37 cellular contexts compared by ENCODE assay signal in genomic region chr10:109706157-109706556, GRCh38.
"Had no signal": no experiment of that assay in that cellular context is flagged by ENCODE, and none has a peak within 500 bp of the region (broad histone marks: within the 10 kb centered on the region; RNA-seq: fewer than 3 reads in every experiment).

No MANE protein-coding gene starts in this region.

- H3K36me3 ChIP-seq: adrenal gland, ascending aorta, brain microvascular endothelial cell, breast epithelium, cardiac muscle cell had no signal

- H3K9me3 ChIP-seq: adrenal gland, ascending aorta had no signal

- H3K27me3 Mint-ChIP-seq: activated naive CD4-positive, alpha-beta T cell treated with anti-CD3 and anti-CD28 coated beads, Interleukin-2, amount 10 ng/mL, durations not matched to agents 7 days and 5 days; activated naive CD4-positive, alpha-beta T cell treated with anti-CD3 and anti-CD28 coated beads, Interleukin-2, amount 50 U/mL, for 24 hours; activated naive CD8-positive, alpha-beta T cell; activated naive CD8-positive, alpha-beta T cell treated with anti-CD3 and anti-CD28 coated beads for 36 hours; activated naive CD8-positive, alpha-beta T cell treated with anti-CD3 and anti-CD28 coated beads, Interleukin-2, amount 10 ng/mL, durations not matched to agents 7 days and 5 days; activated naive CD8-positive, alpha-beta T cell treated with anti-CD3 and anti-CD28 coated beads, Interleukin-2, amount 50 U/mL, for 24 hours had no signal

- H3K27me3 ChIP-seq: adrenal gland, ascending aorta, body of pancreas, brain microvascular endothelial cell, breast epithelium, cardiac muscle cell had no signal

- H3K27ac ChIP-seq: adrenal gland, ascending aorta, body of pancreas, brain microvascular endothelial cell, breast epithelium, cardiac muscle cell had no signal

- H3K4me1 Mint-ChIP-seq: activated naive CD4-positive, alpha-beta T cell treated with anti-CD3 and anti-CD28 coated beads, Interleukin-2, amount 10 ng/mL, durations not matched to agents 7 days and 5 days; activated naive CD4-positive, alpha-beta T cell treated with anti-CD3 and anti-CD28 coated beads, Interleukin-2, amount 50 U/mL, for 24 hours; activated naive CD8-positive, alpha-beta T cell treated with anti-CD3 and anti-CD28 coated beads for 36 hours; activated naive CD8-positive, alpha-beta T cell treated with anti-CD3 and anti-CD28 coated beads, Interleukin-2, amount 10 ng/mL, durations not matched to agents 7 days and 5 days; activated naive CD8-positive, alpha-beta T cell treated with anti-CD3 and anti-CD28 coated beads, Interleukin-2, amount 50 U/mL, for 24 hours; activated T-helper 17 cell treated with anti-CD3 and anti-CD28 coated beads, Interleukin-2, amount 50 U/mL, for 72 hours; brain; central memory CD8-positive, alpha-beta T cell had no signal

- DNase-seq: activated effector memory CD4-positive, alpha-beta T cell treated with anti-CD3 and anti-CD28 coated beads, Interleukin-2, amount 50 U/mL, for 16 hours; activated effector memory CD4-positive, alpha-beta T cell treated with Interleukin-2 at 50 U/mL for 16 hours; activated gamma-delta T cell; activated gamma-delta T cell treated with Interleukin-2 at 50 U/mL for 16 hours; activated naive CD4-positive, alpha-beta T cell; activated naive CD4-positive, alpha-beta T cell treated with anti-CD3 and anti-CD28 coated beads for 36 hours; activated naive CD4-positive, alpha-beta T cell treated with anti-CD3 and anti-CD28 coated beads, Interleukin-2, amount 10 ng/mL, durations not matched to agents 7 days and 5 days; activated naive CD4-positive, alpha-beta T cell treated with anti-CD3 and anti-CD28 coated beads, Interleukin-2, amount 50 U/mL, for 16 hours; activated naive CD4-positive, alpha-beta T cell treated with Interleukin-2 at 50 U/mL for 16 hours; activated naive CD8-positive, alpha-beta T cell treated with anti-CD3 and anti-CD28 coated beads for 36 hours; activated naive CD8-positive, alpha-beta T cell treated with anti-CD3 and anti-CD28 coated beads, Interleukin-2, amount 10 ng/mL, durations not matched to agents 7 days and 5 days; activated naive CD8-positive, alpha-beta T cell treated with anti-CD3 and anti-CD28 coated beads, Interleukin-2, amount 50 U/mL, for 24 hours; activated T-cell treated with anti-CD3 and anti-CD28 coated beads, Interleukin-2, amount 50 U/mL, for 1 hour; activated T-cell treated with anti-CD3 and anti-CD28 coated beads, Interleukin-2, amount 50 U/mL, for 24 hours; activated T-cell treated with anti-CD3 and anti-CD28 coated beads, Interleukin-2, amount 50 U/mL, for 4 hours; activated T-cell treated with anti-CD3 and anti-CD28 coated beads, Interleukin-2, amount 50 U/mL, for 48 hours; activated T-cell treated with anti-CD3 and anti-CD28 coated beads, Interleukin-2, amount 50 U/mL, for 72 hours; adrenal gland; amniotic stem cell; amygdala; anterior cingulate cortex; aorta; body of pancreas; brain microvascular endothelial cell; central memory CD4-positive, alpha-beta T cell; cerebellar nuclear complex had no signal

- H3K9me3 Mint-ChIP-seq: activated naive CD4-positive, alpha-beta T cell treated with anti-CD3 and anti-CD28 coated beads for 36 hours; activated T-helper 1 cell treated with anti-CD3 and anti-CD28 coated beads, Interleukin-12 subunit alpha, Interleukin-12 subunit beta, Interleukin-2, Interleukin-4 antibody, amounts not matched to agents 30 ng/mL and 10 ng/mL and 1 ng/mL, durations not matched to agents 14 hours and 24 hours and 36 hours; activated T-helper 17 cell treated with anti-CD3 and anti-CD28 coated beads, Interleukin-2, amount 50 U/mL, for 72 hours had no signal

- H3K4me3 Mint-ChIP-seq: activated naive CD4-positive, alpha-beta T cell treated with anti-CD3 and anti-CD28 coated beads for 36 hours; activated naive CD4-positive, alpha-beta T cell treated with anti-CD3 and anti-CD28 coated beads, Interleukin-2, amount 10 ng/mL, durations not matched to agents 7 days and 5 days; activated naive CD4-positive, alpha-beta T cell treated with anti-CD3 and anti-CD28 coated beads, Interleukin-2, amount 50 U/mL, for 24 hours; activated naive CD8-positive, alpha-beta T cell; activated naive CD8-positive, alpha-beta T cell treated with anti-CD3 and anti-CD28 coated beads for 36 hours; activated naive CD8-positive, alpha-beta T cell treated with anti-CD3 and anti-CD28 coated beads, Interleukin-2, amount 10 ng/mL, durations not matched to agents 7 days and 5 days; activated naive CD8-positive, alpha-beta T cell treated with anti-CD3 and anti-CD28 coated beads, Interleukin-2, amount 50 U/mL, for 24 hours; activated T-cell treated with anti-CD3 and anti-CD28 coated beads, Interleukin-2, amount 50 U/mL, for 24 hours; activated T-cell treated with anti-CD3 and anti-CD28 coated beads, Interleukin-2, amount 50 U/mL, for 4 hours; activated T-cell treated with anti-CD3 and anti-CD28 coated beads, Interleukin-2, amount 50 U/mL, for 72 hours; activated T-helper 1 cell treated with anti-CD3 and anti-CD28 coated beads, Interleukin-12 subunit alpha, Interleukin-12 subunit beta, Interleukin-2, Interleukin-4 antibody, amounts not matched to agents 30 ng/mL and 10 ng/mL and 1 ng/mL, durations not matched to agents 14 hours and 24 hours and 36 hours; activated T-helper 17 cell treated with anti-CD3 and anti-CD28 coated beads, Interleukin-2, amount 50 U/mL, for 72 hours; brain; central memory CD8-positive, alpha-beta T cell had no signal

- H3K4me3 ChIP-seq: adrenal gland, ascending aorta, body of pancreas, breast epithelium, cardiac muscle cell had no signal

- H3K4me1 ChIP-seq: adrenal gland, ascending aorta, body of pancreas, breast epithelium had no signal

- H3K36me3 Mint-ChIP-seq: activated naive CD4-positive, alpha-beta T cell treated with anti-CD3 and anti-CD28 coated beads, Interleukin-2, amount 10 ng/mL, durations not matched to agents 7 days and 5 days; activated naive CD4-positive, alpha-beta T cell treated with anti-CD3 and anti-CD28 coated beads, Interleukin-2, amount 50 U/mL, for 24 hours; activated naive CD8-positive, alpha-beta T cell; activated naive CD8-positive, alpha-beta T cell treated with anti-CD3 and anti-CD28 coated beads for 36 hours; activated naive CD8-positive, alpha-beta T cell treated with anti-CD3 and anti-CD28 coated beads, Interleukin-2, amount 10 ng/mL, durations not matched to agents 7 days and 5 days; brain had no signal

- H3K27ac Mint-ChIP-seq: activated naive CD4-positive, alpha-beta T cell treated with anti-CD3 and anti-CD28 coated beads for 36 hours; activated naive CD4-positive, alpha-beta T cell treated with anti-CD3 and anti-CD28 coated beads, Interleukin-2, amount 10 ng/mL, durations not matched to agents 7 days and 5 days; activated naive CD4-positive, alpha-beta T cell treated with anti-CD3 and anti-CD28 coated beads, Interleukin-2, amount 50 U/mL, for 24 hours; activated naive CD4-positive, alpha-beta T cell treated with anti-CD3 and anti-CD28 coated beads, Interleukin-2, amount 50 U/mL, for 72 hours; activated naive CD8-positive, alpha-beta T cell; activated naive CD8-positive, alpha-beta T cell treated with anti-CD3 and anti-CD28 coated beads for 36 hours; activated naive CD8-positive, alpha-beta T cell treated with anti-CD3 and anti-CD28 coated beads, Interleukin-2, amount 10 ng/mL, durations not matched to agents 7 days and 5 days; activated naive CD8-positive, alpha-beta T cell treated with anti-CD3 and anti-CD28 coated beads, Interleukin-2, amount 50 U/mL, for 24 hours; activated T-cell treated with anti-CD3 and anti-CD28 coated beads, Interleukin-2, amount 50 U/mL, for 24 hours; activated T-cell treated with anti-CD3 and anti-CD28 coated beads, Interleukin-2, amount 50 U/mL, for 72 hours; activated T-helper 1 cell treated with anti-CD3 and anti-CD28 coated beads, Interleukin-12 subunit alpha, Interleukin-12 subunit beta, Interleukin-2, Interleukin-4 antibody, amounts not matched to agents 30 ng/mL and 10 ng/mL and 1 ng/mL, durations not matched to agents 14 hours and 24 hours and 36 hours; activated T-helper 17 cell treated with anti-CD3 and anti-CD28 coated beads, Interleukin-2, amount 50 U/mL, for 72 hours; activated T-helper 2 cell treated with anti-CD3 and anti-CD28 coated beads, Interferon-gamma antibody, Interleukin-2, Interleukin-4, amounts not matched to agents 10 μg/mL and 5 μg/mL and 100 μg/mL, durations not matched to agents 14 hours and 24 hours and 36 hours; brain had no signal
